In the genomic region with DNA sequence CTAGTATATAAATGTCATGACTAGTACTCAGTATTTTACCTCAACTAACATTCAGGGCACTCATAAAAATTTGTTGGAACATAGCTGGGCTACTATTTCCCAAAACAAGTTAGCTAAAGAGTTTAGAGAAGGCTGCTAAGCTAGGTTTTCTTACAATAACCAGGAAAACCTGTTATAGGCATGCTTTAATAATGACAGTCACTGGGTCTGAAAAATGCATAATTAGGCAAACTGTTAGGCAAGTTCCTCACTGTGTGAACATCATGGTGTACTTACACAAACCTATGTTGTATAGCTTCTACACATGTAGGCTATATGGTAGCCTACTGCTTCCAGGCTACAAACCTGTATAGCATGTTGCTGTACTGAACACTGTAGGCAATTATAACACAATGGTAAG, we compare ENCODE assay signal across 21 cellular contexts.
DNase-seq lines count a peak whose midpoint lies in the region; ATAC-seq, FAIRE-seq and TF ChIP-seq lines count a peak whose summit lies in the region.
"Had no signal": no experiment of that assay in that cellular context is flagged by ENCODE, and none has a peak within 500 bp of the region (broad histone marks: within the 10 kb centered on the region; RNA-seq: fewer than 3 reads in every experiment).

No MANE protein-coding gene starts in this region.

- H3K27ac ChIP-seq in A549 = no peak overlapping the region
- no peak overlapping the region for H3K27ac ChIP-seq in K562 (ENCODE audit: extremely low read depth, low read depth, low read length)

- TF ChIP-seq RAD21 in A549 (conservative IDR thresholded peaks at IDR 0.05 in 1 of 2, IDR thresholded peaks at IDR 0.05 in 1 of 2) = no peak
- TF ChIP-seq RAD21 in K562 (CRISPR knock-in tag; conservative IDR thresholded peaks at IDR 0.05 in 1 of 2, IDR thresholded peaks at IDR 0.05 in 1 of 2) = no peak

- H3K4me2 ChIP-seq in A549 (no peak overlapping the region), K562 (ENCODE audit: insufficient read depth, low read length) (no peak overlapping the region)
- H3K4me2 ChIP-seq: GM23338 had no signal

- TF ChIP-seq EP300 in A549 (IDR thresholded peaks at IDR 0.05) = no peak
- no peak for TF ChIP-seq EP300 in K562 (IDR thresholded peaks at IDR 0.05; ENCODE audit: low read length)

- ATAC-seq in A549 = no peak
- peak; percentile 36; the same call in 2 of the 3 replicates for ATAC-seq in K562
- ATAC-seq: CD8-positive, alpha-beta T cell; GM12878; GM23338 had no signal

- CTCF ChIA-PET in A549 (lab: Yijun Ruan, JAX) = no interaction called here
- CTCF ChIA-PET in K562 (lab: Yijun Ruan, JAX; ENCODE audit: low intra/inter-chr PET ratio) = no interaction called here

- BruUV-seq in K562 (replicated peaks; lab: Mats Ljungman, UMichigan) = no TSS peak

- no peaks in the 10 kb centered on the region for H3K9me1 ChIP-seq in K562 (ENCODE audit: control insufficient read depth, insufficient read depth, low read length)

- intact Hi-C loops in K562 (cut with micrococcal nuclease) = no loop called here

- peaks cover 4% of the 10 kb centered on the region; the same call in 2 of the 3 replicates for H3K36me3 ChIP-seq in K562 (ENCODE audit: control insufficient read depth, insufficient read depth, low read length)

- POLR2A ChIA-PET in A549 (lab: Yijun Ruan, JAX) = no interaction called here
- POLR2A ChIA-PET in K562 (lab: Yijun Ruan, JAX) = no interaction called here

- no peaks in the 10 kb centered on the region for H4K20me1 ChIP-seq in K562 (replicated peaks; ENCODE audit: control insufficient read depth, insufficient read depth, low read length)

- no peaks in the 10 kb centered on the region for H3K27me3 ChIP-seq in K562 (ENCODE audit: control insufficient read depth in 2 of 2, insufficient read depth in 2 of 2, low read length in 2 of 2)

- in situ Hi-C loops in K562 (cut with MboI) = no loop called here

- TF ChIP-seq CTCF in A549 (IDR thresholded peaks at IDR 0.05) (no peak), K562 (IDR thresholded peaks at IDR 0.05 in 2 of 3, conservative IDR thresholded peaks at IDR 0.05 in 1 of 3; ENCODE audit: insufficient read depth in 2 of 3, low read depth in 1 of 3, low read length in 3 of 3) (no peak), epithelial cell of esophagus (IDR thresholded peaks at IDR 0.05; ENCODE audit: insufficient read depth, low read depth, low read length, missing control alignments) (no peak)

- FAIRE-seq in A549 (lab: Jason Lieb, UNC) = peak; percentile 32
- peak; percentile 82 for FAIRE-seq in GM12891 (lab: Jason Lieb, UNC)
- FAIRE-seq in K562 (lab: Jason Lieb, UNC) = no peak
- FAIRE-seq: GM12878, GM18507 had no signal

- no peak for TF ChIP-seq POLR2A in A549 (IDR thresholded peaks at IDR 0.05; ENCODE audit: low read length)
- TF ChIP-seq POLR2A in GM12891 (IDR thresholded peaks at IDR 0.05; ENCODE audit: low read depth, low read length) = no peak
- no peak for TF ChIP-seq POLR2A in K562 (conservative IDR thresholded peaks at IDR 0.05)

- H3K4me3 ChIP-seq in A549 (no peak overlapping the region), K562 (no peak overlapping the region), epithelial cell of esophagus (ENCODE audit: low read length) (no peak overlapping the region)
- H3K4me3 ChIP-seq: GM12878, GM23338 had no signal

- peaks cover 35% of the 10 kb centered on the region for H3K4me1 ChIP-seq in A549
- H3K4me1 ChIP-seq in K562 (replicated peaks in 1 of 2; ENCODE audit: control insufficient read depth in 2 of 2, insufficient read depth in 2 of 2, low read length in 2 of 2) = peaks cover 0 to 12% of the 10 kb centered on the region in 2 experiments; a peak in 3 of 5 replicates

- no peak for DNase-seq in A549 (ENCODE audit: low read depth in 1 of 2, low spot score in 1 of 2)
- DNase-seq in GM12891 (ENCODE audit: insufficient read length, low spot score) = no peak
- no peak for DNase-seq in K562 (ENCODE audit: extremely low read depth in 1 of 4, low spot score in 3 of 4)
- DNase-seq in epithelial cell of esophagus (ENCODE audit: low read depth) = peak; percentile 53
- no peak for DNase-seq in germinal center (ENCODE audit: low spot score)
- DNase-seq in activated gamma-delta T cell treated with Interleukin-2 at 50 U/mL for 16 hours = no peak
- no peak for DNase-seq in activated CD4-positive, alpha-beta T cell treated with anti-CD3 and anti-CD28 coated beads for 1 hour
- no peak for DNase-seq in glomerular visceral epithelial cell (ENCODE audit: extremely low spot score)
- DNase-seq: 8988T; C1 segment of cervical spinal cord; Caco-2; CD8-positive, alpha-beta T cell; DMS 273 treated with DMSO at 0.1 percent for 48 hours; DMS79; EL; GDM1; H7; HCEC 1CT had no signal

- no peaks in the 10 kb centered on the region for H3K9me3 ChIP-seq in A549
- H3K9me3 ChIP-seq in K562 (replicated peaks; ENCODE audit: control insufficient read depth, insufficient read depth, low read depth, low read length) = no peaks in the 10 kb centered on the region
- H3K9me3 ChIP-seq: Caco-2 had no signal

- peaks cover 9% of the 10 kb centered on the region; the same call in 2 of the 3 replicates for H3K79me2 ChIP-seq in K562 (ENCODE audit: control insufficient read depth, insufficient read depth, low read length)

- no peak overlapping the region for H3K9ac ChIP-seq in K562 (ENCODE audit: insufficient read depth in 1 of 2, low read depth in 2 of 2, low read length in 2 of 2)

- H2AFZ ChIP-seq in K562 (ENCODE audit: low read depth, low read length) = no peak overlapping the region
- H2AFZ ChIP-seq: GM23338 had no signal

TF ChIP-seq in A549, 52 proteins besides CTCF, POLR2A, EP300 and RAD21 (continues in another document):
- TF ChIP-seq BHLHE40 (IDR thresholded peaks at IDR 0.05; ENCODE audit: low read depth, low read length) (no peak), RARB (CRISPR knock-in tag; IDR thresholded peaks at IDR 0.05) (no peak), NFE2L2 (conservative IDR thresholded peaks at IDR 0.05; ENCODE audit: low read length) (no peak), POLR2AphosphoS2 (conservative IDR thresholded peaks at IDR 0.05; ENCODE audit: low read length) (no peak), ZC3H11A (IDR thresholded peaks at IDR 0.05) (no peak), EHMT2 (IDR thresholded peaks at IDR 0.05; ENCODE audit: low read depth) (no peak), MAZ (IDR thresholded peaks at IDR 0.05; ENCODE audit: borderline replicate concordance, low read depth, low read length) (no peak), HDAC2 (IDR thresholded peaks at IDR 0.05) (no peak), GATA3 (IDR thresholded peaks at IDR 0.05; ENCODE audit: borderline replicate concordance) (no peak)
- TF ChIP-seq, protein P1, sequence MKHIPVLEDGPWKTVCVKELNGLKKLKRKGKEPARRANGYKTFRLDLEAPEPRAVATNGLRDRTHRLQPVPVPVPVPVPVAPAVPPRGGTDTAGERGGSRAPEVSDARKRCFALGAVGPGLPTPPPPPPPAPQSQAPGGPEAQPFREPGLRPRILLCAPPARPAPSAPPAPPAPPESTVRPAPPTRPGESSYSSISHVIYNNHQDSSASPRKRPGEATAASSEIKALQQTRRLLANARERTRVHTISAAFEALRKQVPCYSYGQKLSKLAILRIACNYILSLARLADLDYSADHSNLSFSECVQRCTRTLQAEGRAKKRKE (CRISPR knock-in tag; IDR thresholded peaks at IDR 0.05; ENCODE audit: low read depth) = no peak

TF ChIP-seq in GM12891, 5 proteins besides CTCF, POLR2A, EP300 and RAD21:
- no peak for TF ChIP-seq TAF1 (IDR thresholded peaks at IDR 0.05; ENCODE audit: low read depth, low read length)
- no peak for TF ChIP-seq POLR2AphosphoS5 (IDR thresholded peaks at IDR 0.05; ENCODE audit: low read depth, low read length)
- no peak for TF ChIP-seq SPI1 (IDR thresholded peaks at IDR 0.05; ENCODE audit: low read depth, low read length)
- TF ChIP-seq PAX5 (IDR thresholded peaks at IDR 0.05; ENCODE audit: insufficient read depth, low read length, severe bottlenecking) = no peak
- no peak for TF ChIP-seq POU2F2 (IDR thresholded peaks at IDR 0.05; ENCODE audit: low read depth, low read length)

TF ChIP-seq in K562, 482 proteins besides CTCF, POLR2A, EP300 and RAD21 (continues in another document):
- TF ChIP-seq ZZZ3 (IDR thresholded peaks at IDR 0.05) (no peak), CEBPG (CRISPR knock-in tag; IDR thresholded peaks at IDR 0.05) (no peak), CEBPG (tag; conservative IDR thresholded peaks at IDR 0.05 in 1 of 2, IDR thresholded peaks at IDR 0.05 in 1 of 2) (no peak), HNRNPH1 (optimal IDR thresholded peaks at IDR 0.05; ENCODE audit: low read depth, low read length) (no peak), CREBBP (IDR thresholded peaks at IDR 0.05; ENCODE audit: low read depth, low read length) (no peak), FOS (IDR thresholded peaks at IDR 0.05; ENCODE audit: extremely low read depth, insufficient read length) (no peak)
- TF ChIP-seq, protein P2, sequence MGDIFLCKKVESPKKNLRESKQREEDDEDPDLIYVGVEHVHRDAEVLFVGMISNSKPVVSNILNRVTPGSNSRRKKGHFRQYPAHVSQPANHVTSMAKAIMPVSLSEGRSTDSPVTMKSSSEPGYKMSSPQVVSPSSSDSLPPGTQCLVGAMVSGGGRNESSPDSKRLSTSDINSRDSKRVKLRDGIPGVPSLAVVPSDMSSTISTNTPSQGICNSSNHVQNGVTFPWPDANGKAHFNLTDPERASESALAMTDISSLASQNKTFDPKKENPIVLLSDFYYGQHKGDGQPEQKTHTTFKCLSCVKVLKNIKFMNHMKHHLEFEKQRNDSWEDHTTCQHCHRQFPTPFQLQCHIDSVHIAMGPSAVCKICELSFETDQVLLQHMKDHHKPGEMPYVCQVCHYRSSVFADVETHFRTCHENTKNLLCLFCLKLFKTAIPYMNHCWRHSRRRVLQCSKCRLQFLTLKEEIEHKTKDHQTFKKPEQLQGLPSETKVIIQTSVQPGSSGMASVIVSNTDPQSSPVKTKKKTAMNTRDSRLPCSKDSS (IDR thresholded peaks at IDR 0.05; ENCODE audit: low read depth, partially characterized antibody) = no peak
- TF ChIP-seq, protein P3, sequence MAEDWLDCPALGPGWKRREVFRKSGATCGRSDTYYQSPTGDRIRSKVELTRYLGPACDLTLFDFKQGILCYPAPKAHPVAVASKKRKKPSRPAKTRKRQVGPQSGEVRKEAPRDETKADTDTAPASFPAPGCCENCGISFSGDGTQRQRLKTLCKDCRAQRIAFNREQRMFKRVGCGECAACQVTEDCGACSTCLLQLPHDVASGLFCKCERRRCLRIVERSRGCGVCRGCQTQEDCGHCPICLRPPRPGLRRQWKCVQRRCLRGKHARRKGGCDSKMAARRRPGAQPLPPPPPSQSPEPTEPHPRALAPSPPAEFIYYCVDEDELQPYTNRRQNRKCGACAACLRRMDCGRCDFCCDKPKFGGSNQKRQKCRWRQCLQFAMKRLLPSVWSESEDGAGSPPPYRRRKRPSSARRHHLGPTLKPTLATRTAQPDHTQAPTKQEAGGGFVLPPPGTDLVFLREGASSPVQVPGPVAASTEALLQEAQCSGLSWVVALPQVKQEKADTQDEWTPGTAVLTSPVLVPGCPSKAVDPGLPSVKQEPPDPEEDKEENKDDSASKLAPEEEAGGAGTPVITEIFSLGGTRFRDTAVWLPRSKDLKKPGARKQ (CRISPR knock-in tag; IDR thresholded peaks at IDR 0.05) = no peak
